Comparison of ENCODE assay signal across 27 cellular contexts in genomic region chr9:119841005-119841404, GRCh38.
"Had no signal": no experiment of that assay in that cellular context is flagged by ENCODE, and none has a peak within 500 bp of the region (broad histone marks: within the 10 kb centered on the region; RNA-seq: fewer than 3 reads in every experiment).

No MANE protein-coding gene starts in this region.

- H3K36me3 ChIP-seq: ascending aorta, brain microvascular endothelial cell, cardiac muscle cell, colonic mucosa, SJCRH30, WERI-Rb-1 had no signal

- DNase-seq: activated CD4-positive, alpha-beta T cell treated with anti-CD3 and anti-CD28 coated beads for 36 hours; activated CD4-positive, alpha-beta T cell treated with anti-CD3 and anti-CD28 coated beads, Interleukin-2, amount 50 U/mL, for 1 hour; activated CD8-positive, alpha-beta memory T cell treated with anti-CD3 and anti-CD28 coated beads, Interleukin-2, amount 50 U/mL, for 4 hours; activated CD8-positive, alpha-beta T cell treated with anti-CD3 and anti-CD28 coated beads for 36 hours; activated gamma-delta T cell treated with Interleukin-2 at 50 U/mL for 16 hours; activated naive CD4-positive, alpha-beta T cell treated with anti-CD3 and anti-CD28 coated beads, Interleukin-2, amount 50 U/mL, for 16 hours; activated T-cell treated with anti-CD3 and anti-CD28 coated beads, Interleukin-2, amount 50 U/mL, for 72 hours; brain microvascular endothelial cell; cerebellar nuclear complex; colonic mucosa; Kasumi-1; NCI-H1105 treated with DMSO at 0.1 percent for 48 hours; NCI-H1436 treated with DMSO at 0.1 percent for 48 hours; NCI-H187 treated with DMSO at 0.1 percent for 48 hours; NCI-H2081 treated with DMSO at 0.1 percent for 48 hours; NCI-H526; NCI-H82; OCI-M1; Right ventricle myocardium superior; SJCRH30; SK-N-SH; T-helper 1 cell; WERI-Rb-1 had no signal

- H3K4me1 ChIP-seq: colonic mucosa, SJCRH30 had no signal

- H3K4me3 ChIP-seq: ascending aorta, cardiac muscle cell, colonic mucosa, SJCRH30 had no signal

- H3K9me3 ChIP-seq: ascending aorta, colonic mucosa, SJCRH30, SK-N-SH had no signal

- H3K27ac ChIP-seq: ascending aorta, brain microvascular endothelial cell, cardiac muscle cell, colonic mucosa, RWPE1, SJCRH30, WERI-Rb-1 had no signal

- ATAC-seq: activated CD4-positive, alpha-beta T cell treated with anti-CD3 and anti-CD28 coated beads for 36 hours; activated CD8-positive, alpha-beta T cell treated with anti-CD3 and anti-CD28 coated beads for 36 hours; activated T-cell treated with anti-CD3 and anti-CD28 coated beads, Interleukin-2, amount 50 U/mL, for 72 hours; Panc1 had no signal
